1 cellular context compared by ENCODE assay signal in genomic region chr13:99404005-99404755, GRCh38.
TF ChIP-seq lines count a peak whose summit lies in the region.

No MANE protein-coding gene starts in this region.

TF ChIP-seq in HCT116, 20 proteins besides CTCF, POLR2A, EP300 and RAD21 (continued from another document):
- TF ChIP-seq REST (IDR thresholded peaks at IDR 0.05; ENCODE audit: low read depth), result peak; percentile 13
